8 cellular contexts compared by ENCODE assay signal in the genomic region with DNA sequence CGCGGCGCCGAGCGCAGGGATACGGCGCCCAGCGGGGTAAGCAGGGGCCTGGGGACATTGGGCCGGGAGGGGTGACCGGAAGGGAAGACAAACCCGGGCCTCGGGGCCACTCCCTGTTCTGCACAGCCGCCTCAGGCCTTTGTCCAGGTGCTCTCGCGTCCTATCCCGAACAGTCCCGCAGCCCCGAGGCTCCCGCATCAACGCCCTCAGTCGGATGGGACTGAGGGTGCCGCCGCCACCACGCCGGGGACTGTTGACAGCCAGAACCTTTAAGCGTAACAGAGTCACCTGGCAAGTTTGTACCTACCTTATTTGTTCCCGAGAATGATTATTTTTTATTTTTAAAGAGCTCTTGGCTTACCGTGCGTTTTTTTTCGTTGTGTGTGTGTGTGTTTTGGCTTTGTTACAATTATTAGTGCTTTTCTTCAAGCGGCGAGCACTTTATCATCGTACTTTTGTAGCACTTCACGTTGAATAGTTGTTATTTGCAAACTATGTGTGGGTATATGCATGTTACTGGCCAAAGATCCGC. TPM values are rescaled to one million over a fixed set of nuclear protein-coding genes. Genes with fewer than 3 reads are reported as not detected.
DNase-seq lines count a peak whose midpoint lies in the region; ATAC-seq and TF ChIP-seq lines count a peak whose summit lies in the region.

No MANE protein-coding gene starts in this region.

- peak overlapping the region; percentile 73 for H3K27ac Mint-ChIP-seq in activated T-helper 2 cell treated with anti-CD3 and anti-CD28 coated beads, Interferon-gamma antibody, Interleukin-2, Interleukin-4, amounts not matched to agents 10 μg/mL and 5 μg/mL and 100 μg/mL, durations not matched to agents 14 hours and 24 hours and 36 hours

- TF ChIP-seq CTCF in hepatocyte (IDR thresholded peaks at IDR 0.05; ENCODE audit: poor library complexity) (no peak), spleen (IDR thresholded peaks at IDR 0.05 in 8 of 11, conservative IDR thresholded peaks at IDR 0.05 in 3 of 11) (peak in 2 of 11 experiments; percentile 6)

- peaks cover 42% of the 10 kb centered on the region for H4K20me1 ChIP-seq in Karpas-422 (ENCODE audit: insufficient read depth, low read depth, low read length)
- peaks cover 37% of the 10 kb centered on the region for H4K20me1 ChIP-seq in hepatocyte (ENCODE audit: insufficient read depth, poor library complexity, severe bottlenecking)

- H3K27me3 ChIP-seq in Karpas-422 (ENCODE audit: low read length) (no peaks in the 10 kb centered on the region), hepatocyte (no peaks in the 10 kb centered on the region), spleen (replicated peaks in 1 of 7) (no peaks in the 10 kb centered on the region)

- peaks cover 48% of the 10 kb centered on the region for H3K4me1 ChIP-seq in Karpas-422 (ENCODE audit: low read length)
- peaks cover 17% of the 10 kb centered on the region for H3K4me1 ChIP-seq in hepatocyte (ENCODE audit: insufficient read depth)
- peaks cover 31 to 91% (median 78%) of the 10 kb centered on the region in 6 donors for H3K4me1 ChIP-seq in spleen

- H3K9me2 ChIP-seq in Karpas-422 (replicated peaks; ENCODE audit: insufficient read depth, low read length) = no peaks in the 10 kb centered on the region
- no peaks in the 10 kb centered on the region for H3K9me2 ChIP-seq in hepatocyte (replicated peaks; ENCODE audit: insufficient read depth)

- peaks cover 36% of the 10 kb centered on the region for H3K4me1 Mint-ChIP-seq in activated T-helper 2 cell treated with anti-CD3 and anti-CD28 coated beads, Interferon-gamma antibody, Interleukin-2, Interleukin-4, amounts not matched to agents 10 μg/mL and 5 μg/mL and 100 μg/mL, durations not matched to agents 14 hours and 24 hours and 36 hours (ENCODE audit: low read depth)

- peaks cover 28% of the 10 kb centered on the region; the same call in 1 of the 2 replicates for H3K36me3 ChIP-seq in Karpas-422 (ENCODE audit: insufficient read depth, low read length)
- H3K36me3 ChIP-seq in hepatocyte (replicated peaks; ENCODE audit: insufficient read depth, low read depth) = no peaks in the 10 kb centered on the region
- peaks cover 0 to 45% (median 15%) of the 10 kb centered on the region in 6 donors for H3K36me3 ChIP-seq in spleen

- peak overlapping the region; percentile 91 for H3K9ac ChIP-seq in Karpas-422 (ENCODE audit: low read length)

- peak overlapping the region; percentile 62; the same call in 1 of the 2 replicates for H2AFZ ChIP-seq in Karpas-422 (ENCODE audit: low read length)
- H2AFZ ChIP-seq in hepatocyte = peak overlapping the region; percentile 92

- peak overlapping the region; percentile 96 for H3K4me3 Mint-ChIP-seq in activated T-helper 2 cell treated with anti-CD3 and anti-CD28 coated beads, Interferon-gamma antibody, Interleukin-2, Interleukin-4, amounts not matched to agents 10 μg/mL and 5 μg/mL and 100 μg/mL, durations not matched to agents 14 hours and 24 hours and 36 hours (ENCODE audit: low read depth)

- H3K27ac ChIP-seq in Karpas-422 (ENCODE audit: low read length) (peak overlapping the region; percentile 21; the same call in 1 of the 2 replicates), hepatocyte (peak overlapping the region; percentile 100), spleen (peak overlapping the region; percentile 95 to 99 (median 98))

- ATAC-seq in GM21723 (IDR thresholded peaks at IDR 0.05; ENCODE audit: unreplicated experiment) = peak; percentile 40

- peak; percentile 71 for DNase-seq in ELR (ENCODE audit: low read depth)
- no peak for DNase-seq in Karpas-422
- no peak for DNase-seq in activated T-helper 2 cell treated with anti-CD3 and anti-CD28 coated beads, Interferon-gamma antibody, Interleukin-2, Interleukin-4, amounts not matched to agents 10 μg/mL and 5 μg/mL and 100 μg/mL, durations not matched to agents 14 hours and 24 hours and 36 hours (ENCODE audit: low spot score)
- no peak for DNase-seq in hepatocyte (ENCODE audit: low spot score)
- DNase-seq in spleen = no peak
- no peak for DNase-seq in ecto neural progenitor cell (ENCODE audit: low spot score)
- no peak for DNase-seq in DMS114 treated with DMSO at 0.1 percent for 48 hours (lab: John Stamatoyannopoulos, UW; ENCODE audit: unreplicated experiment)

- peak overlapping the region; percentile 75 for H3K4me2 ChIP-seq in Karpas-422 (ENCODE audit: low read depth, low read length, poor library complexity, severe bottlenecking)
- peak overlapping the region; percentile 90 for H3K4me2 ChIP-seq in hepatocyte

- WGBS in hepatocyte (ENCODE audit: low lambda C conversion rate, missing lambda C conversion rate) = 2% methylated on average over 27 of the region's 35 CpGs
- 1 to 2% (median 1%) methylated on average over 24 to 35 of the region's 35 CpGs for WGBS in spleen, 5 donors

- intact Hi-C loops in activated T-helper 2 cell treated with anti-CD3 and anti-CD28 coated beads, Interferon-gamma antibody, Interleukin-2, Interleukin-4, amounts not matched to agents 10 μg/mL and 5 μg/mL and 100 μg/mL, durations not matched to agents 14 hours and 24 hours and 36 hours (cut with micrococcal nuclease) = loop anchor here (10.0 kb wide), 1 partner anchor 122 kb away; no protein-coding TSS in a partner anchor
- intact Hi-C loops in spleen (cut with DNase I; ENCODE audit: low total_unique reads) = no loop called here

- H3K9me3 ChIP-seq in Karpas-422 (ENCODE audit: low read length) (no peaks in the 10 kb centered on the region), hepatocyte (ENCODE audit: low read depth) (no peaks in the 10 kb centered on the region), spleen (no peaks in the 10 kb centered on the region)

- H3K4me3 ChIP-seq in Karpas-422 (ENCODE audit: low read length) (peak overlapping the region; percentile 94), hepatocyte (peak overlapping the region; percentile 100), spleen (peak overlapping the region; percentile 69 to 100 (median 97))

- H3K36me3 Mint-ChIP-seq in activated T-helper 2 cell treated with anti-CD3 and anti-CD28 coated beads, Interferon-gamma antibody, Interleukin-2, Interleukin-4, amounts not matched to agents 10 μg/mL and 5 μg/mL and 100 μg/mL, durations not matched to agents 14 hours and 24 hours and 36 hours (ENCODE audit: low read depth) = peaks cover 35% of the 10 kb centered on the region

- H3K9me3 Mint-ChIP-seq in activated T-helper 2 cell treated with anti-CD3 and anti-CD28 coated beads, Interferon-gamma antibody, Interleukin-2, Interleukin-4, amounts not matched to agents 10 μg/mL and 5 μg/mL and 100 μg/mL, durations not matched to agents 14 hours and 24 hours and 36 hours = no peaks in the 10 kb centered on the region

- no peak for TF ChIP-seq POLR2A in spleen (IDR thresholded peaks at IDR 0.05)

- H3K79me2 ChIP-seq in Karpas-422 (ENCODE audit: low read length) (peaks cover 97% of the 10 kb centered on the region), hepatocyte (peaks cover 95% of the 10 kb centered on the region)

- H3K27me3 Mint-ChIP-seq in activated T-helper 2 cell treated with anti-CD3 and anti-CD28 coated beads, Interferon-gamma antibody, Interleukin-2, Interleukin-4, amounts not matched to agents 10 μg/mL and 5 μg/mL and 100 μg/mL, durations not matched to agents 14 hours and 24 hours and 36 hours (ENCODE audit: low read depth) = no peaks in the 10 kb centered on the region

RNA-seq across cellular contexts. Expression of gene COA8, which starts 0.4 kb away (rescaled TPM):
- total RNA-seq in Karpas-422 (2014; rRNA removed; shearing (Covaris generic); ENCODE audit: low replicate concordance) = 62.9 and 63.5 TPM in 2 replicates
- total RNA-seq in activated T-helper 2 cell treated with anti-CD3 and anti-CD28 coated beads, Interferon-gamma antibody, Interleukin-2, Interleukin-4, amounts not matched to agents 10 μg/mL and 5 μg/mL and 100 μg/mL, durations not matched to agents 14 hours and 24 hours and 36 hours = 31.9 and 33.5 TPM in 2 replicates
- total RNA-seq in hepatocyte (58.7 and 59.1 TPM in 2 replicates), spleen (10 to 100 TPM; 15.2 to 26.0 (median 20.4) TPM)
- polyA plus RNA-seq in hepatocyte (68.2 and 71.5 TPM in 2 replicates), spleen (10 to 100 TPM; 34.1 to 39.5 (median 38.9) TPM)

RNA-seq across cellular contexts. Expression of gene BAG5, which starts 0.7 kb away (rescaled TPM):
- 23.1 and 32.6 TPM in 2 replicates for total RNA-seq in Karpas-422 (2014; rRNA removed; shearing (Covaris generic); ENCODE audit: low replicate concordance)
- 28.2 and 29.2 TPM in 2 replicates for total RNA-seq in activated T-helper 2 cell treated with anti-CD3 and anti-CD28 coated beads, Interferon-gamma antibody, Interleukin-2, Interleukin-4, amounts not matched to agents 10 μg/mL and 5 μg/mL and 100 μg/mL, durations not matched to agents 14 hours and 24 hours and 36 hours
- total RNA-seq in hepatocyte (25.8 and 27.4 TPM in 2 replicates), spleen (10 to 100 TPM; 29.2 to 42.5 (median 32.5) TPM)
- polyA plus RNA-seq in hepatocyte (11.7 and 13.9 TPM in 2 replicates), spleen (10 to 100 TPM in 1 of 3 donors, 1 to 10 TPM in 2; 9.3 to 16.0 (median 9.9) TPM)

RNA-seq across cellular contexts. Expression of gene TRMT61A, which starts 34.2 kb away (rescaled TPM):
- total RNA-seq in Karpas-422 (2014; rRNA removed; shearing (Covaris generic); ENCODE audit: low replicate concordance) = 8.0 and 30.8 TPM in 2 replicates
- 13.7 and 15.0 TPM in 2 replicates for total RNA-seq in activated T-helper 2 cell treated with anti-CD3 and anti-CD28 coated beads, Interferon-gamma antibody, Interleukin-2, Interleukin-4, amounts not matched to agents 10 μg/mL and 5 μg/mL and 100 μg/mL, durations not matched to agents 14 hours and 24 hours and 36 hours
- total RNA-seq in hepatocyte (8.2 and 8.9 TPM in 2 replicates), spleen (10 to 100 TPM in 1 of 7 donors, 1 to 10 TPM in 6; 8.0 to 11.3 (median 9.5) TPM)
- polyA plus RNA-seq in hepatocyte (13.2 and 15.0 TPM in 2 replicates), spleen (10 to 100 TPM in 2 of 3 donors, 1 to 10 TPM in 1; 8.6 to 14.2 (median 11.1) TPM)

RNA-seq across cellular contexts. Expression of gene CKB, which starts 40.5 kb away (rescaled TPM):
- 30.4 and 55.2 TPM in 2 replicates for total RNA-seq in Karpas-422 (2014; rRNA removed; shearing (Covaris generic); ENCODE audit: low replicate concordance)
- 14.0 and 15.3 TPM in 2 replicates for total RNA-seq in activated T-helper 2 cell treated with anti-CD3 and anti-CD28 coated beads, Interferon-gamma antibody, Interleukin-2, Interleukin-4, amounts not matched to agents 10 μg/mL and 5 μg/mL and 100 μg/mL, durations not matched to agents 14 hours and 24 hours and 36 hours
- 523 and 682 TPM in 2 replicates for total RNA-seq in hepatocyte
- polyA plus RNA-seq in hepatocyte = 2,788 and 2,829 TPM in 2 replicates
- total RNA-seq in spleen = 10 to 100 TPM in 4 of 7 donors, 1 to 10 TPM in 3; 8.0 to 22.6 (median 10.8) TPM
- 10 to 100 TPM; 14.3 to 28.4 (median 20.6) TPM for polyA plus RNA-seq in spleen

Comparison
In these comparisons a context has a peak if more than half of its experiments do, and no peak if none do; other contexts are left out.
1. H3K27ac ChIP-seq: peak in every context shown above with its lines; median percentile 100 in hepatocyte; 98 in spleen; 21 in Karpas-422.